20 cellular contexts compared by ENCODE assay signal in the genomic region with DNA sequence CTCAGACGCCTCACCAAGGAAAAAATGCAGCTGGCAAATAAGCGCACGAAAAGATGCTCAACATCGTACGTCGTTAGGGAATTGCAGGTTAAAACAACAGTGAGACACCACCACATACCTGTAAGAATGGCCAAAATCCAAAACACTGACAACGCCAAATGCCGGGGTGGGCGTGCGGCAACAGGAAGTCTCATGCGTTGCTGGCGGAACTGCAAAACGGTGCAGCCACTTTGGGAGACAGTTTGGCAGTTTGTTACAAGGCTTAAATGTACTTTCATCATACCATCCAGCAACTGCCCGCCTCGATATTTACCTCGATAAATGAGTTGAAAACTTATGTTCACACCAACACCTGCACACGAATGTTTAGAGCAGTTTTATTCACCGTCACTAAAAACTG. TPM values are rescaled to one million over a fixed set of nuclear protein-coding genes. Genes with fewer than 3 reads are reported as not detected.
DNase-seq lines count a peak whose midpoint lies in the region; ATAC-seq and TF ChIP-seq lines count a peak whose summit lies in the region.
"Had no signal": no experiment of that assay in that cellular context is flagged by ENCODE, and none has a peak within 500 bp of the region (broad histone marks: within the 10 kb centered on the region; RNA-seq: fewer than 3 reads in every experiment).

No MANE protein-coding gene starts in this region.

- H2AFZ ChIP-seq in Loucy (ENCODE audit: low read length) (no peak overlapping the region), neuronal stem cell (ENCODE audit: low read length) (no peak overlapping the region)

- H2BK5ac ChIP-seq in neuronal stem cell (ENCODE audit: low read length) = no peak overlapping the region

- no peak for TF ChIP-seq CTCF in Loucy (conservative IDR thresholded peaks at IDR 0.05; ENCODE audit: low read length)

- H2BK12ac ChIP-seq in neuronal stem cell (ENCODE audit: low read length) = no peak overlapping the region

- H3K36me3 ChIP-seq in Loucy (ENCODE audit: insufficient read depth, low read length) (no peaks in the 10 kb centered on the region), neuronal stem cell (replicated peaks in 1 of 2; ENCODE audit: control insufficient read depth in 2 of 2, insufficient read depth in 2 of 2, low read length in 2 of 2) (no peaks in the 10 kb centered on the region)
- H3K36me3 ChIP-seq: ovary, sigmoid colon had no signal

- H2AK5ac ChIP-seq in neuronal stem cell (ENCODE audit: low read depth, low read length) = no peak overlapping the region

- no peak overlapping the region for H3K4ac ChIP-seq in neuronal stem cell (ENCODE audit: low read length)

- H3K9me2 ChIP-seq in Loucy (replicated peaks; ENCODE audit: low read depth, low read length) = no peaks in the 10 kb centered on the region

- H3K9ac ChIP-seq in Loucy (ENCODE audit: low read depth, low read length, poor library complexity, severe bottlenecking) = peak overlapping the region; percentile 62
- no peak overlapping the region for H3K9ac ChIP-seq in neuronal stem cell (ENCODE audit: low read depth, low read length, poor library complexity)

- no peak overlapping the region for H3K14ac ChIP-seq in neuronal stem cell (ENCODE audit: low read length)

- H3K27ac Mint-ChIP-seq in dendritic cell treated with granulocyte-macrophage colony-stimulating factor and Interleukin-4, amounts not matched to agents 40 ng/mL and 50 ng/mL, for 4 days = peak overlapping the region; percentile 87
- H3K27ac Mint-ChIP-seq: WTC11 had no signal

- no peaks in the 10 kb centered on the region for H3K79me2 ChIP-seq in Loucy (ENCODE audit: insufficient read depth, low read length)

- H3K27me3 Mint-ChIP-seq in dendritic cell treated with granulocyte-macrophage colony-stimulating factor and Interleukin-4, amounts not matched to agents 40 ng/mL and 50 ng/mL, for 4 days = peaks cover 6% of the 10 kb centered on the region
- H3K27me3 Mint-ChIP-seq: T-cell had no signal

- H4K8ac ChIP-seq in neuronal stem cell (ENCODE audit: low read depth, low read length) = no peak overlapping the region

- H3K27me3 ChIP-seq in Loucy (ENCODE audit: insufficient read depth, low read length, poor library complexity, severe bottlenecking) = no peaks in the 10 kb centered on the region
- peaks cover 0 to 11% (median 0%) of the 10 kb centered on the region in 3 experiments for H3K27me3 ChIP-seq in neuronal stem cell (ENCODE audit: control insufficient read depth in 3 of 3, insufficient read depth in 3 of 3, low read depth in 1 of 3, low read length in 3 of 3)
- H3K27me3 ChIP-seq: ovary, sigmoid colon had no signal

- H3K4me2 ChIP-seq in Loucy (ENCODE audit: low read depth, low read length, poor library complexity, severe bottlenecking) (peak overlapping the region; percentile 69), neuronal stem cell (ENCODE audit: insufficient read depth, low read length, poor library complexity, severe bottlenecking) (no peak overlapping the region)

- no CpG with 5 or more reads among the region's 18 CpGs for WGBS in neuronal stem cell (ENCODE audit: extremely low coverage in 2 of 2, insufficient read length in 2 of 2, insufficient replicate concordance in 1 of 2), 2 donors

- DNase-seq in CD1c-positive myeloid dendritic cell (ENCODE audit: extremely low spot score) (peak; percentile 51), neuronal stem cell (ENCODE audit: low spot score) (no peak), activated T-cell treated with anti-CD3 and anti-CD28 coated beads for 4 hours (no peak), NK-92 (lab: John Stamatoyannopoulos, UW; ENCODE audit: unreplicated experiment) (no peak)
- no peak for DNase-seq in activated CD8-positive, alpha-beta memory T cell treated with anti-CD3 and anti-CD28 coated beads for 24 hours
- DNase-seq: activated gamma-delta T cell treated with Interleukin-2 at 50 U/mL for 16 hours; DMS 273 treated with DMSO at 0.1 percent for 48 hours; kidney glomerular epithelial cell; NCI-H1048; NCI-H526 treated with DMSO at 0.1 percent for 48 hours; ovary; stimulated activated CD4-positive, alpha-beta T cell treated with anti-CD3 and anti-CD28 coated beads, Interleukin-2, amount 100 ng/mL, for 48 hours had no signal

- no peak overlapping the region for H3K27ac ChIP-seq in neuronal stem cell (replicated peaks; ENCODE audit: low read length)
- H3K27ac ChIP-seq: ovary had no signal

- no peak overlapping the region for H2BK120ac ChIP-seq in neuronal stem cell (ENCODE audit: low read depth, low read length)

- H3K36me3 Mint-ChIP-seq in dendritic cell treated with granulocyte-macrophage colony-stimulating factor and Interleukin-4, amounts not matched to agents 40 ng/mL and 50 ng/mL, for 4 days (ENCODE audit: low read depth) = no peaks in the 10 kb centered on the region
- H3K36me3 Mint-ChIP-seq: T-cell, WTC11 had no signal

- H2BK15ac ChIP-seq in neuronal stem cell (ENCODE audit: low read length) = no peak overlapping the region

- H3K4me3 Mint-ChIP-seq in dendritic cell treated with granulocyte-macrophage colony-stimulating factor and Interleukin-4, amounts not matched to agents 40 ng/mL and 50 ng/mL, for 4 days = no peak overlapping the region
- H3K4me3 Mint-ChIP-seq: B cell, WTC11 had no signal

- ATAC-seq in GM21381 (IDR thresholded peaks at IDR 0.05; ENCODE audit: unreplicated experiment) = no peak
- ATAC-seq: HepG2, WTC11 had no signal

- H3K4me1 Mint-ChIP-seq in dendritic cell treated with granulocyte-macrophage colony-stimulating factor and Interleukin-4, amounts not matched to agents 40 ng/mL and 50 ng/mL, for 4 days (ENCODE audit: low read depth) = peaks cover 73% of the 10 kb centered on the region

- no peak overlapping the region for H3K4me3 ChIP-seq in Loucy (ENCODE audit: low read length, poor library complexity, severe bottlenecking)
- H3K4me3 ChIP-seq in neuronal stem cell (ENCODE audit: low read length in 2 of 2) = no peak overlapping the region
- H3K4me3 ChIP-seq: ovary, sigmoid colon had no signal

- no peaks in the 10 kb centered on the region for H3K79me1 ChIP-seq in neuronal stem cell (ENCODE audit: low read depth, low read length)

- H4K91ac ChIP-seq in neuronal stem cell (ENCODE audit: low read depth, low read length, poor library complexity) = no peak overlapping the region

- H3K18ac ChIP-seq in neuronal stem cell (ENCODE audit: low read length) = peak overlapping the region; percentile 8

- peaks cover 33% of the 10 kb centered on the region for H3K4me1 ChIP-seq in Loucy (ENCODE audit: insufficient read depth, low read length, poor library complexity, severe bottlenecking)
- peaks cover 10 to 11% of the 10 kb centered on the region in 2 donors for H3K4me1 ChIP-seq in neuronal stem cell (ENCODE audit: control insufficient read depth in 2 of 2, insufficient read depth in 1 of 2, low read depth in 1 of 2, low read length in 2 of 2)

- H4K20me1 ChIP-seq in Loucy (ENCODE audit: insufficient read depth, low read length, poor library complexity, severe bottlenecking) = no peaks in the 10 kb centered on the region

- H3K9me3 ChIP-seq in Loucy (ENCODE audit: insufficient read depth, low read depth, low read length) = no peaks in the 10 kb centered on the region; the same call in 1 of the 2 replicates
- peaks cover 2 to 3% of the 10 kb centered on the region in 2 donors for H3K9me3 ChIP-seq in neuronal stem cell (replicated peaks in 1 of 2; ENCODE audit: control insufficient read depth in 2 of 2, insufficient read depth in 1 of 2, low read depth in 1 of 2, low read length in 2 of 2)
- H3K9me3 ChIP-seq: ovary, sigmoid colon had no signal

- H3K9me3 Mint-ChIP-seq in dendritic cell treated with granulocyte-macrophage colony-stimulating factor and Interleukin-4, amounts not matched to agents 40 ng/mL and 50 ng/mL, for 4 days = no peaks in the 10 kb centered on the region
- H3K9me3 Mint-ChIP-seq: T-cell, WTC11 had no signal

- no peaks in the 10 kb centered on the region for H3F3A ChIP-seq in Loucy (ENCODE audit: low read depth)

- intact Hi-C loops in dendritic cell treated with granulocyte-macrophage colony-stimulating factor and Interleukin-4, amounts not matched to agents 40 ng/mL and 50 ng/mL, for 4 days (cut with micrococcal nuclease) = no loop called here

- no peak overlapping the region for H3K23ac ChIP-seq in neuronal stem cell (ENCODE audit: low read depth, low read length, poor library complexity)

RNA-seq across cellular contexts. Expression of gene CTSD, which starts 7.5 kb away (rescaled TPM):
- 48.8 TPM for polyA plus RNA-seq in neuronal stem cell (2013, experiment 1 of 2)
- polyA plus RNA-seq in neuronal stem cell (2013, experiment 2 of 2) = 46.1 TPM

RNA-seq across cellular contexts. Expression of gene IFITM10, which starts 20.9 kb away (rescaled TPM):
- polyA plus RNA-seq in neuronal stem cell (2013, experiment 1 of 2) = 0.40 TPM
- polyA plus RNA-seq in neuronal stem cell (2013, experiment 2 of 2) = 0.39 TPM
